30 cellular contexts compared by ENCODE assay signal in genomic region chr5:151244210-151244609, GRCh38. TPM values are rescaled to one million over a fixed set of nuclear protein-coding genes. Genes with fewer than 3 reads are reported as not detected.
"Had no signal": no experiment of that assay in that cellular context is flagged by ENCODE, and none has a peak within 500 bp of the region (broad histone marks: within the 10 kb centered on the region; RNA-seq: fewer than 3 reads in every experiment).

No MANE protein-coding gene starts in this region.

- H3K9me3 Mint-ChIP-seq: activated B cell treated with CpG ODN at 0.5 μM for 24 hours; activated naive CD8-positive, alpha-beta T cell treated with anti-CD3 and anti-CD28 coated beads, Interleukin-2, amount 50 U/mL, for 24 hours; activated T-helper 1 cell treated with anti-CD3 and anti-CD28 coated beads, Interleukin-12 subunit alpha, Interleukin-12 subunit beta, Interleukin-2, Interleukin-4 antibody, amounts not matched to agents 30 ng/mL and 10 ng/mL and 1 ng/mL, durations not matched to agents 14 hours and 24 hours and 36 hours; dendritic cell treated with granulocyte-macrophage colony-stimulating factor and Interleukin-4, amounts not matched to agents 40 ng/mL and 50 ng/mL, for 4 days; naive thymus-derived CD8-positive, alpha-beta T cell; T-cell; T-helper 2 cell treated with Interferon-gamma antibody and Interleukin-4, amounts not matched to agents 5 μg/mL and 100 μg/mL, for 36 hours; type B pancreatic cell had no signal

- DNase-seq: activated B cell treated with CpG ODN at 0.5 μM for 24 hours; activated CD4-positive, alpha-beta T cell treated with anti-CD3 and anti-CD28 coated beads, Interleukin-2, amount 50 U/mL, for 4 hours; activated gamma-delta T cell; activated naive CD4-positive, alpha-beta T cell treated with anti-CD3 and anti-CD28 coated beads, Interleukin-2, amount 50 U/mL, for 16 hours; activated naive CD8-positive, alpha-beta T cell treated with anti-CD3 and anti-CD28 coated beads, Interleukin-2, amount 50 U/mL, for 24 hours; central memory CD4-positive, alpha-beta T cell; foreskin keratinocyte; heart left ventricle; left lung; lower lobe of right lung; mesenchymal stem cell; naive thymus-derived CD8-positive, alpha-beta T cell; occipital lobe; right cardiac atrium; spleen; T-cell; uterus had no signal

- ATAC-seq: foreskin keratinocyte; heart left ventricle; left lung; lower lobe of right lung; naive thymus-derived CD8-positive, alpha-beta T cell; right cardiac atrium had no signal

- H3K27ac Mint-ChIP-seq: activated B cell treated with CpG ODN at 0.5 μM for 24 hours; activated naive CD8-positive, alpha-beta T cell treated with anti-CD3 and anti-CD28 coated beads, Interleukin-2, amount 50 U/mL, for 24 hours; activated T-helper 1 cell treated with anti-CD3 and anti-CD28 coated beads, Interleukin-12 subunit alpha, Interleukin-12 subunit beta, Interleukin-2, Interleukin-4 antibody, amounts not matched to agents 30 ng/mL and 10 ng/mL and 1 ng/mL, durations not matched to agents 14 hours and 24 hours and 36 hours; dendritic cell treated with granulocyte-macrophage colony-stimulating factor and Interleukin-4, amounts not matched to agents 40 ng/mL and 50 ng/mL, for 4 days; neural progenitor cell; T-helper 2 cell treated with Interferon-gamma antibody and Interleukin-4, amounts not matched to agents 5 μg/mL and 100 μg/mL, for 36 hours; type B pancreatic cell had no signal

- H3K4me3 Mint-ChIP-seq: activated B cell treated with CpG ODN at 0.5 μM for 24 hours; activated naive CD8-positive, alpha-beta T cell treated with anti-CD3 and anti-CD28 coated beads, Interleukin-2, amount 50 U/mL, for 24 hours; activated T-helper 1 cell treated with anti-CD3 and anti-CD28 coated beads, Interleukin-12 subunit alpha, Interleukin-12 subunit beta, Interleukin-2, Interleukin-4 antibody, amounts not matched to agents 30 ng/mL and 10 ng/mL and 1 ng/mL, durations not matched to agents 14 hours and 24 hours and 36 hours; dendritic cell treated with granulocyte-macrophage colony-stimulating factor and Interleukin-4, amounts not matched to agents 40 ng/mL and 50 ng/mL, for 4 days; naive thymus-derived CD8-positive, alpha-beta T cell; neural progenitor cell; T-cell; T-helper 2 cell treated with Interferon-gamma antibody and Interleukin-4, amounts not matched to agents 5 μg/mL and 100 μg/mL, for 36 hours; type B pancreatic cell had no signal

- H3K9ac ChIP-seq: neural progenitor cell, parathyroid adenoma had no signal

- H3K36me3 Mint-ChIP-seq: naive thymus-derived CD8-positive, alpha-beta T cell; neural progenitor cell; T-cell; type B pancreatic cell had no signal

- FAIRE-seq: islet of Langerhans had no signal

- H2AFZ ChIP-seq: neural progenitor cell, parathyroid adenoma had no signal

- H3K79me2 ChIP-seq: parathyroid adenoma had no signal

- H3K4me2 ChIP-seq: neural progenitor cell had no signal

- H3K9me3 ChIP-seq: breast epithelium, esophagus muscularis mucosa, heart left ventricle, left lung, lower lobe of right lung, spleen, thoracic aorta, uterus had no signal

- H3K4me3 ChIP-seq: breast epithelium, esophagus muscularis mucosa, heart left ventricle, left lung, lower lobe of right lung, neural progenitor cell, spleen, thoracic aorta, uterus had no signal

- H3K27ac ChIP-seq: breast epithelium, esophagus muscularis mucosa, foreskin keratinocyte, heart left ventricle, left lung, lower lobe of right lung, neural progenitor cell, parathyroid adenoma, spleen, thoracic aorta, uterus had no signal

- H3K27me3 ChIP-seq: breast epithelium, esophagus muscularis mucosa, foreskin keratinocyte, heart left ventricle, left lung, neural progenitor cell, spleen, uterus had no signal

- H3K27me3 Mint-ChIP-seq: activated B cell treated with CpG ODN at 0.5 μM for 24 hours; activated naive CD8-positive, alpha-beta T cell treated with anti-CD3 and anti-CD28 coated beads, Interleukin-2, amount 50 U/mL, for 24 hours; naive thymus-derived CD8-positive, alpha-beta T cell; T-cell had no signal

- H3K36me3 ChIP-seq: breast epithelium, esophagus muscularis mucosa, heart left ventricle, left lung, lower lobe of right lung, neural progenitor cell, spleen, thoracic aorta, uterus had no signal

- H3K4me1 ChIP-seq: breast epithelium, foreskin keratinocyte, neural progenitor cell, parathyroid adenoma, uterus had no signal

RNA-seq across cellular contexts. Expression of gene SLC36A3, which starts 59.4 kb away (rescaled TPM):
- total RNA-seq: activated B cell treated with CpG ODN at 0.5 μM for 24 hours; activated CD8-positive, alpha-beta memory T cell treated with anti-CD3 and anti-CD28 coated beads for 36 hours; activated T-helper 1 cell treated with anti-CD3 and anti-CD28 coated beads, Interleukin-12 subunit alpha, Interleukin-12 subunit beta, Interleukin-2, Interleukin-4 antibody, amounts not matched to agents 30 ng/mL and 10 ng/mL and 1 ng/mL, durations not matched to agents 14 hours and 24 hours and 36 hours; breast epithelium; esophagus muscularis mucosa; foreskin keratinocyte; heart left ventricle; left lung; lower lobe of right lung; naive thymus-derived CD8-positive, alpha-beta T cell; occipital lobe; pulmonary artery endothelial cell; right cardiac atrium; spleen; subcutaneous adipose tissue; T-cell; thoracic aorta; uterus had no signal
- polyA plus RNA-seq: foreskin keratinocyte; heart left ventricle; naive thymus-derived CD8-positive, alpha-beta T cell; right cardiac atrium; spleen had no signal
